Comparison of ENCODE assay signal across 1 cellular context in genomic region chr2:12856934-12857660, GRCh38.
TF ChIP-seq lines count a peak whose summit lies in the region.

No MANE protein-coding gene starts in this region.

TF ChIP-seq in SK-N-SH, 30 proteins besides CTCF, POLR2A, EP300 and RAD21 (continued from another document):
- TF ChIP-seq, protein P1, sequence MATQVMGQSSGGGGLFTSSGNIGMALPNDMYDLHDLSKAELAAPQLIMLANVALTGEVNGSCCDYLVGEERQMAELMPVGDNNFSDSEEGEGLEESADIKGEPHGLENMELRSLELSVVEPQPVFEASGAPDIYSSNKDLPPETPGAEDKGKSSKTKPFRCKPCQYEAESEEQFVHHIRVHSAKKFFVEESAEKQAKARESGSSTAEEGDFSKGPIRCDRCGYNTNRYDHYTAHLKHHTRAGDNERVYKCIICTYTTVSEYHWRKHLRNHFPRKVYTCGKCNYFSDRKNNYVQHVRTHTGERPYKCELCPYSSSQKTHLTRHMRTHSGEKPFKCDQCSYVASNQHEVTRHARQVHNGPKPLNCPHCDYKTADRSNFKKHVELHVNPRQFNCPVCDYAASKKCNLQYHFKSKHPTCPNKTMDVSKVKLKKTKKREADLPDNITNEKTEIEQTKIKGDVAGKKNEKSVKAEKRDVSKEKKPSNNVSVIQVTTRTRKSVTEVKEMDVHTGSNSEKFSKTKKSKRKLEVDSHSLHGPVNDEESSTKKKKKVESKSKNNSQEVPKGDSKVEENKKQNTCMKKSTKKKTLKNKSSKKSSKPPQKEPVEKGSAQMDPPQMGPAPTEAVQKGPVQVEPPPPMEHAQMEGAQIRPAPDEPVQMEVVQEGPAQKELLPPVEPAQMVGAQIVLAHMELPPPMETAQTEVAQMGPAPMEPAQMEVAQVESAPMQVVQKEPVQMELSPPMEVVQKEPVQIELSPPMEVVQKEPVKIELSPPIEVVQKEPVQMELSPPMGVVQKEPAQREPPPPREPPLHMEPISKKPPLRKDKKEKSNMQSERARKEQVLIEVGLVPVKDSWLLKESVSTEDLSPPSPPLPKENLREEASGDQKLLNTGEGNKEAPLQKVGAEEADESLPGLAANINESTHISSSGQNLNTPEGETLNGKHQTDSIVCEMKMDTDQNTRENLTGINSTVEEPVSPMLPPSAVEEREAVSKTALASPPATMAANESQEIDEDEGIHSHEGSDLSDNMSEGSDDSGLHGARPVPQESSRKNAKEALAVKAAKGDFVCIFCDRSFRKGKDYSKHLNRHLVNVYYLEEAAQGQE (IDR thresholded peaks at IDR 0.05; ENCODE audit: low read depth, low read length): no peak
TF ChIP-seq in SK-N-SH: peak in this region for 11.
